Comparison of ENCODE assay signal across 8 cellular contexts in genomic region chr19:36527873-36528193, GRCh38. TPM values are rescaled to one million over a fixed set of nuclear protein-coding genes. Genes with fewer than 3 reads are reported as not detected.
DNase-seq lines count a peak whose midpoint lies in the region; ATAC-seq and TF ChIP-seq lines count a peak whose summit lies in the region.

No MANE protein-coding gene starts in this region.

- no peak for TF ChIP-seq EP300 in ovary (IDR thresholded peaks at IDR 0.05)

- ATAC-seq in GM21526 (IDR thresholded peaks at IDR 0.05; ENCODE audit: low FRiP score, unreplicated experiment) = no peak
- ATAC-seq in GM21825 (IDR thresholded peaks at IDR 0.05; ENCODE audit: unreplicated experiment) = no peak
- ATAC-seq in GM18511 (IDR thresholded peaks at IDR 0.05; ENCODE audit: unreplicated experiment) = no peak

- CTCF ChIA-PET in OCI-LY7 (lab: Charles Lee; ENCODE audit: unreplicated experiment) = no interaction called here

- H3K4me3 ChIP-seq in GM06990 (replicated peaks; ENCODE audit: low read depth, low read length) (peak overlapping the region; percentile 99), OCI-LY7 (ENCODE audit: low read depth, low read length, poor library complexity, severe bottlenecking) (peak overlapping the region; percentile 84), epithelial cell of esophagus (ENCODE audit: low read length) (peak overlapping the region; percentile 96), ovary (peak overlapping the region; percentile 82)

- H3K27ac ChIP-seq in OCI-LY7 (ENCODE audit: low read depth, low read length, poor library complexity, severe bottlenecking) (peak overlapping the region; percentile 66), ovary (peak overlapping the region; percentile 94)

- H3K9me2 ChIP-seq in OCI-LY7 (ENCODE audit: insufficient read depth, low read length) = no peaks in the 10 kb centered on the region

- BruUV-seq in OCI-LY7 (replicated peaks; lab: Mats Ljungman, UMichigan) = no TSS peak

- WGBS in ovary, 3 donors = 0 to 2% (median 1%) methylated on average over 13 of the region's 13 CpGs

- intact Hi-C loops in OCI-LY7 (cut with micrococcal nuclease; ENCODE audit: unreplicated experiment) = loop anchor here (2.0 to 5.0 kb wide), 5 partner anchors 39 to 844 kb away; partner anchors contain the start of genes ZNF420, ZNF527, ZNF529 and ZNF566
- intact Hi-C loops in ovary (cut with DNase I) = no loop called here

- POLR2A ChIA-PET in OCI-LY7 (lab: Charles Lee) = interaction anchor here (0.5 to 2.5 kb wide), 6 partner anchors 16 to 399 kb away, joined by 3 to 10 read pairs (median 4); partner anchors contain the start of gene ZNF529

- no peak for TF ChIP-seq POLR2A in ovary (IDR thresholded peaks at IDR 0.05)

- H3K27me3 ChIP-seq in GM06990 (replicated peaks; ENCODE audit: control insufficient read depth, insufficient read depth, low read length) (no peaks in the 10 kb centered on the region), ovary (no peaks in the 10 kb centered on the region)

- H2AFZ ChIP-seq in OCI-LY7 (ENCODE audit: low read length) = peak overlapping the region; percentile 96

- no peak for DNase-seq in GM06990 (ENCODE audit: extremely low read depth, insufficient read length)
- no peak for DNase-seq in OCI-LY7 (ENCODE audit: low spot score)
- no peak for DNase-seq in epithelial cell of esophagus (ENCODE audit: low read depth)
- DNase-seq in ovary = no peak
- DNase-seq in SHP77 (lab: John Stamatoyannopoulos, UW) = no peak

- H3K36me3 ChIP-seq in GM06990 (ENCODE audit: control insufficient read depth, insufficient read depth, low read length) (peaks cover 6% of the 10 kb centered on the region), OCI-LY7 (ENCODE audit: insufficient read depth, low read length) (peaks cover 34% of the 10 kb centered on the region), ovary (no peaks in the 10 kb centered on the region)

- H3K4me1 ChIP-seq in OCI-LY7 (ENCODE audit: insufficient read depth, low read length, poor library complexity, severe bottlenecking) (peaks cover 18% of the 10 kb centered on the region), ovary (ENCODE audit: insufficient read depth) (peaks cover 6% of the 10 kb centered on the region)

- TF ChIP-seq CTCF in GM06990 (IDR thresholded peaks at IDR 0.05; ENCODE audit: insufficient read depth, low read length, poor library complexity, severe bottlenecking) = no peak
- no peak for TF ChIP-seq CTCF in OCI-LY7 (conservative IDR thresholded peaks at IDR 0.05; ENCODE audit: low read length)
- TF ChIP-seq CTCF in epithelial cell of esophagus (IDR thresholded peaks at IDR 0.05; ENCODE audit: insufficient read depth, low read depth, low read length, missing control alignments) = no peak
- TF ChIP-seq CTCF in ovary (IDR thresholded peaks at IDR 0.05) = no peak

- peaks cover 16% of the 10 kb centered on the region; the same call in 1 of the 2 replicates for H3K9me3 ChIP-seq in OCI-LY7 (ENCODE audit: low read length)
- peaks cover 0 to 19% of the 10 kb centered on the region in 2 donors for H3K9me3 ChIP-seq in ovary

- H3K79me2 ChIP-seq in OCI-LY7 (ENCODE audit: insufficient read depth, low read depth, low read length) = peaks cover 50% of the 10 kb centered on the region; the same call in 1 of the 2 replicates

- H3K4me2 ChIP-seq in OCI-LY7 (ENCODE audit: low read length) = peak overlapping the region; percentile 91

- no peaks in the 10 kb centered on the region for H4K20me1 ChIP-seq in OCI-LY7 (ENCODE audit: insufficient read depth, low read length)

RNA-seq across cellular contexts. Expression of gene ZNF260, which starts 0.2 kb away (rescaled TPM):
- 9.9 and 11.1 TPM in 2 replicates for total RNA-seq in OCI-LY7 (2014; rRNA removed; shearing (Covaris generic))
- 14.5 and 17.5 TPM in 2 replicates for total RNA-seq in OCI-LY7 (2022)
- 10 to 100 TPM in 6 of 7 donors, 1 to 10 TPM in 1; 9.4 to 19.0 (median 12.2) TPM for total RNA-seq in ovary
- polyA plus RNA-seq in ovary = 1 to 10 TPM; 6.1 to 8.1 TPM

RNA-seq across cellular contexts. Expression of gene ZNF566, which starts 38.5 kb away (rescaled TPM):
- 16.1 and 29.5 TPM in 2 replicates for total RNA-seq in OCI-LY7 (2014; rRNA removed; shearing (Covaris generic))
- total RNA-seq in OCI-LY7 (2022) = 17.3 and 20.3 TPM in 2 replicates
- total RNA-seq in ovary = 10 to 100 TPM in 6 of 7 donors, 1 to 10 TPM in 1; 8.6 to 22.0 (median 16.4) TPM
- polyA plus RNA-seq in ovary = 1 to 10 TPM; 6.1 to 9.3 TPM

RNA-seq across cellular contexts. Expression of gene ZNF529, which starts 45.3 kb away (rescaled TPM):
- total RNA-seq in OCI-LY7 (2014; rRNA removed; shearing (Covaris generic)) = 9.0 and 11.6 TPM in 2 replicates
- total RNA-seq in OCI-LY7 (2022) (13.4 and 18.6 TPM in 2 replicates), ovary (10 to 100 TPM; 11.7 to 24.5 (median 19.5) TPM)
- 10 to 100 TPM in 1 of 2 donors, 1 to 10 TPM in 1; 5.8 to 11.7 TPM for polyA plus RNA-seq in ovary
